In the genomic region with DNA sequence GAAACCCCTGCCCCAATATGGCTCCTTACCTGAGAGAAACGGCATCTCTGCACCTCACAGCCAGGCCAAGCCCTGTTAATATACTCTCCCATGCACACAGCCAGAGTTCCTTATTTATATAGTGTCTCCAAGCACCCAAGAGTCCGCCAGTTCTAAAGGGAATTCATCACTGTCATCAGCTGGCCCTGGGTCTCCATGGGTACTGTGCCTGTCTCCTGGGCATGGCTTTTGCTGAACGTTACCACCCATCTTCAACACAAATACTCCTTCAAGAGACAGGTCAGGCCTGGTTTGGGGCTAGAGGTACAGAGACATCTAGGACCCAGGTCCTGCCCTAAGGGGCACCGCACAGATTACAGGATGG, we compare ENCODE assay signal across 8 cellular contexts. TPM values are rescaled to one million over a fixed set of nuclear protein-coding genes. Genes with fewer than 3 reads are reported as not detected.
DNase-seq lines count a peak whose midpoint lies in the region; ATAC-seq and TF ChIP-seq lines count a peak whose summit lies in the region.

No MANE protein-coding gene starts in this region.

- TF ChIP-seq POLR2A in sigmoid colon (IDR thresholded peaks at IDR 0.05): no peak

- H3K4me3 ChIP-seq in NT2/D1 (ENCODE audit: insufficient read length, low read depth) (peak overlapping the region; percentile 91), sigmoid colon (peak overlapping the region; percentile 73 to 94 (median 84))

- ATAC-seq in effector memory CD8-positive, alpha-beta T cell (replicated peaks): no peak
- no peak for ATAC-seq in HG02678 (IDR thresholded peaks at IDR 0.05; ENCODE audit: unreplicated experiment)

- intact Hi-C loops in sigmoid colon (cut with DNase I): no loop called here

- H3K27ac Mint-ChIP-seq in activated naive CD4-positive, alpha-beta T cell treated with anti-CD3 and anti-CD28 coated beads, Interleukin-2, amount 10 ng/mL, durations not matched to agents 7 days and 5 days: peak overlapping the region; percentile 98
- peak overlapping the region; percentile 100 for H3K27ac Mint-ChIP-seq in effector memory CD8-positive, alpha-beta T cell

- WGBS in sigmoid colon, 2 donors: 12 to 30% methylated on average over 4 of the region's 4 CpGs

- DNase-seq in activated naive CD4-positive, alpha-beta T cell treated with anti-CD3 and anti-CD28 coated beads, Interleukin-2, amount 10 ng/mL, durations not matched to agents 7 days and 5 days: no peak
- no peak for DNase-seq in activated naive CD4-positive, alpha-beta T cell (lab: John Stamatoyannopoulos, UW)
- DNase-seq in NT2/D1 (ENCODE audit: low read depth, low spot score): no peak
- DNase-seq in effector memory CD8-positive, alpha-beta T cell: no peak
- DNase-seq in sigmoid colon: no peak
- DNase-seq in UCSD-AML1 (lab: John Stamatoyannopoulos, UW; ENCODE audit: unreplicated experiment): no peak
- no peak for DNase-seq in NK-92 (lab: John Stamatoyannopoulos, UW; ENCODE audit: unreplicated experiment)

- no peak for TF ChIP-seq EP300 in sigmoid colon (IDR thresholded peaks at IDR 0.05)

- H3K4me1 ChIP-seq in NT2/D1 (ENCODE audit: insufficient read depth, insufficient read length): peaks cover 6% of the 10 kb centered on the region
- H3K4me1 ChIP-seq in sigmoid colon: peaks cover 0 to 39% (median 37%) of the 10 kb centered on the region in 4 donors

- H3K36me3 ChIP-seq in NT2/D1 (ENCODE audit: insufficient read depth, insufficient read length, low read length): peaks cover 14% of the 10 kb centered on the region
- H3K36me3 ChIP-seq in sigmoid colon: peaks cover 0 to 18% (median 2%) of the 10 kb centered on the region in 4 donors

- H3K36me3 Mint-ChIP-seq in activated naive CD4-positive, alpha-beta T cell treated with anti-CD3 and anti-CD28 coated beads, Interleukin-2, amount 10 ng/mL, durations not matched to agents 7 days and 5 days: peaks cover 34% of the 10 kb centered on the region
- H3K36me3 Mint-ChIP-seq in effector memory CD8-positive, alpha-beta T cell (ENCODE audit: insufficient read depth): peaks cover 58% of the 10 kb centered on the region

- peak overlapping the region; percentile 74 for H3K9ac ChIP-seq in NT2/D1 (ENCODE audit: insufficient read length, low read depth)

- H3K4me1 Mint-ChIP-seq in activated naive CD4-positive, alpha-beta T cell treated with anti-CD3 and anti-CD28 coated beads, Interleukin-2, amount 10 ng/mL, durations not matched to agents 7 days and 5 days: peaks cover 51% of the 10 kb centered on the region
- peaks cover 35 to 40% of the 10 kb centered on the region in 2 donors for H3K4me1 Mint-ChIP-seq in effector memory CD8-positive, alpha-beta T cell (ENCODE audit: low read depth in 2 of 2)

- peak overlapping the region; percentile 99 for H3K4me3 Mint-ChIP-seq in activated naive CD4-positive, alpha-beta T cell treated with anti-CD3 and anti-CD28 coated beads, Interleukin-2, amount 10 ng/mL, durations not matched to agents 7 days and 5 days
- peak overlapping the region; percentile 98 to 100 for H3K4me3 Mint-ChIP-seq in effector memory CD8-positive, alpha-beta T cell

- no peaks in the 10 kb centered on the region for H3K9me3 Mint-ChIP-seq in activated naive CD4-positive, alpha-beta T cell treated with anti-CD3 and anti-CD28 coated beads, Interleukin-2, amount 10 ng/mL, durations not matched to agents 7 days and 5 days
- no peaks in the 10 kb centered on the region for H3K9me3 Mint-ChIP-seq in effector memory CD8-positive, alpha-beta T cell

- H3K27me3 ChIP-seq in NT2/D1 (ENCODE audit: insufficient read depth, insufficient read length) (no peaks in the 10 kb centered on the region), sigmoid colon (no peaks in the 10 kb centered on the region)

- CTCF ChIA-PET in activated naive CD4-positive, alpha-beta T cell treated with anti-CD3 and anti-CD28 coated beads, Interleukin-2, amount 10 ng/mL, durations not matched to agents 7 days and 5 days (lab: Charles Lee): interaction anchor here (0.5 to 6.0 kb wide), 12 partner anchors 10 to 368 kb away, joined by 3 to 48 read pairs (median 4); partner anchors contain the start of gene STARD10

- peak overlapping the region; percentile 87 to 93 (median 92) for H3K27ac ChIP-seq in sigmoid colon

- no peaks in the 10 kb centered on the region for H3K27me3 Mint-ChIP-seq in activated naive CD4-positive, alpha-beta T cell treated with anti-CD3 and anti-CD28 coated beads, Interleukin-2, amount 10 ng/mL, durations not matched to agents 7 days and 5 days
- no peaks in the 10 kb centered on the region for H3K27me3 Mint-ChIP-seq in effector memory CD8-positive, alpha-beta T cell

- H3K9me3 ChIP-seq in NT2/D1 (ENCODE audit: insufficient read depth, low read length) (no peaks in the 10 kb centered on the region), sigmoid colon (no peaks in the 10 kb centered on the region)

- TF ChIP-seq CTCF in sigmoid colon (IDR thresholded peaks at IDR 0.05): no peak

RNA-seq across cellular contexts. Expression of gene ATG16L2, which starts 1.6 kb away (rescaled TPM):
- total RNA-seq in sigmoid colon: 10 to 100 TPM; 16.8 to 36.8 (median 20.2) TPM
- 10 to 100 TPM in 1 of 3 donors, 1 to 10 TPM in 2; 4.6 to 47.7 (median 9.6) TPM for polyA plus RNA-seq in sigmoid colon

RNA-seq across cellular contexts. Expression of gene STARD10, which starts 18.7 kb away (rescaled TPM):
- total RNA-seq in sigmoid colon: 10 to 100 TPM; 29.9 to 60.1 (median 43.9) TPM
- 100 to 1,000 TPM; 286 to 900 (median 781) TPM for polyA plus RNA-seq in sigmoid colon
